8 cellular contexts compared by ENCODE assay signal in the genomic region with DNA sequence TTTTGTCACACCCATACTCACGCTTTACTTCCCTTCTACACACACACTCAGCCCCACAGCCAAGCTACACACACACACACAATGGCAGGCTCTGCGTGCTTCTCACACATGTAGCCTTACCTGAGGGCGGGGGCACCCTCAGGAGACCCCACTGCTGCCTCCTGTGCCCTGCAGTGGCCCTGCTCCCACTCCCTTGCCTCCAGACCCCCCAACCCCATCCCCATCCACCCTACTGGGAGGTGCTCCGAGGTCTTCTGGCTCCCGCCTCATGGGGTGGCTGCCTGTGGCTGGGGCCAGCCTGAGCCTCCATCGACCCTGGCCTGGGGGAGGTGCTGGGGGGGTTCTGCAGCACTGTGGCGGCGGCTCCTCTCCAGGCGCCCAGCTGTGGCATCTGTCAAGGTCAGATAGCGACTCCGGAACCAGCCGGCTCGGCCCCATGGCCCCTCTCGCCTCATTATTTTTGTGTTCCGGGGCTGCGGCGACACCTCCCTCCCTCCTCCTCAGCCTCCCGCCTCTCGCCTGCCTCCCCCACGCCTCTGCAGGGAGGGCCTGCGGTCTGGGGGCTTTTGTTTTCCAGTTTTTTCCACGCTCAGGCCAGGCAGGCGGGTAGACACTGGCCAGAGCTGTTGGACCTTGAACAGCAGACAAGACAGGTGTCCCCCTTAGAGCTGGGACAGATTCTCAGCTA. TPM values are rescaled to one million over a fixed set of nuclear protein-coding genes. Genes with fewer than 3 reads are reported as not detected.
DNase-seq lines count a peak whose midpoint lies in the region; ATAC-seq, FAIRE-seq and TF ChIP-seq lines count a peak whose summit lies in the region.

No MANE protein-coding gene starts in this region.

- peaks cover 7 to 47% (median 30%) of the 10 kb centered on the region in 7 donors for H3K4me1 Mint-ChIP-seq in naive thymus-derived CD4-positive, alpha-beta T cell

- intact Hi-C loops in GM12878 (cut with micrococcal nuclease; ENCODE audit: unreplicated experiment) = loop anchor here (1.0 kb wide), 3 partner anchors 18 to 34 kb away; a partner anchor contains a TSS
- intact Hi-C loops in naive thymus-derived CD4-positive, alpha-beta T cell (cut with micrococcal nuclease) = loop anchor here (2.0 to 5.0 kb wide), 5 partner anchors 19 to 77 kb away; a partner anchor contains a TSS

- TF ChIP-seq POLR2A in GM12878 (IDR thresholded peaks at IDR 0.05; ENCODE audit: low read depth, low read length) = no peak

- BruUV-seq in GM12878 (replicated peaks; lab: Mats Ljungman, UMichigan) = no TSS peak

- H3K4me2 ChIP-seq in GM12878 (ENCODE audit: control insufficient read depth, insufficient read depth) = peak overlapping the region; percentile 92

- peak overlapping the region; percentile 84 for H3K4me3 ChIP-seq in GM12878
- H3K4me3 ChIP-seq in naive thymus-derived CD4-positive, alpha-beta T cell (ENCODE audit: low read length) = peak overlapping the region; percentile 46

- no peak for FAIRE-seq in GM12878 (lab: Jason Lieb, UNC)

- peaks cover 95% of the 10 kb centered on the region for H3K79me2 ChIP-seq in GM12878 (ENCODE audit: control insufficient read depth, insufficient read depth, low read length)

- TF ChIP-seq CTCF in GM12878 (IDR thresholded peaks at IDR 0.05 in 2 of 3, conservative IDR thresholded peaks at IDR 0.05 in 1 of 3; ENCODE audit: control insufficient read depth in 2 of 3, extremely low read depth in 1 of 3, insufficient read depth in 1 of 3, low read depth in 3 of 3, low read length in 3 of 3) = no peak

- no peaks in the 10 kb centered on the region for H3K9me3 ChIP-seq in KOPT-K1 (ENCODE audit: insufficient read depth, low read length, poor library complexity, severe bottlenecking)
- no peaks in the 10 kb centered on the region for H3K9me3 ChIP-seq in GM12878 (replicated peaks; ENCODE audit: control insufficient read depth, insufficient read depth, low read length)
- no peaks in the 10 kb centered on the region for H3K9me3 ChIP-seq in naive thymus-derived CD4-positive, alpha-beta T cell (ENCODE audit: control insufficient read depth in 2 of 3, low read length in 3 of 3)

- under 1% methylated on average over 19 of the region's 23 CpGs for WGBS in GM12878 (ENCODE audit: insufficient coverage, insufficient replicate concordance, low lambda C conversion rate, missing lambda C conversion rate)

- peak overlapping the region in 4 of 9 donors; percentile 26 to 70 (median 42) for H3K27ac Mint-ChIP-seq in naive thymus-derived CD4-positive, alpha-beta T cell

- no peak; a peak in 1 of 4 replicates for TF ChIP-seq EP300 in GM12878 (IDR thresholded peaks at IDR 0.05; ENCODE audit: borderline replicate concordance in 1 of 2, control insufficient read depth in 1 of 2, low read depth in 2 of 2, low read length in 2 of 2)

- H3K36me3 Mint-ChIP-seq in naive thymus-derived CD4-positive, alpha-beta T cell = no peaks in the 10 kb centered on the region

- DNase-seq in DMS53 treated with DMSO at 0.1 percent for 48 hours (lab: John Stamatoyannopoulos, UW; ENCODE audit: unreplicated experiment) = peak; percentile 21
- DNase-seq in GM12878 (ENCODE audit: low read depth, low spot score) = no peak
- no peak for DNase-seq in naive thymus-derived CD4-positive, alpha-beta T cell
- no peak for DNase-seq in NCI-H2081 treated with DMSO at 0.1 percent for 48 hours (lab: John Stamatoyannopoulos, UW)
- DNase-seq in cerebellum (ENCODE audit: low spot score) = no peak
- no peak for DNase-seq in midbrain (lab: John Stamatoyannopoulos, UW)

- no peaks in the 10 kb centered on the region for H3K9me3 Mint-ChIP-seq in naive thymus-derived CD4-positive, alpha-beta T cell

- H4K20me1 ChIP-seq in GM12878 (ENCODE audit: control insufficient read depth, insufficient read depth) = peaks cover under 1% of the 10 kb centered on the region; the same call in 1 of the 2 replicates

- in situ Hi-C loops in GM12878 (cut with MboI) = no loop called here

- no peaks in the 10 kb centered on the region; the same call in 1 of the 2 replicates for H3K36me3 ChIP-seq in KOPT-K1 (ENCODE audit: insufficient read depth, low read length)
- peaks cover 3 to 13% of the 10 kb centered on the region in 2 experiments for H3K36me3 ChIP-seq in GM12878 (ENCODE audit: control insufficient read depth in 2 of 2, insufficient read depth in 2 of 2, low read length in 1 of 2)
- H3K36me3 ChIP-seq in naive thymus-derived CD4-positive, alpha-beta T cell (ENCODE audit: control insufficient read depth in 2 of 3, insufficient read depth in 3 of 3, low read length in 3 of 3) = no peaks in the 10 kb centered on the region

- peak overlapping the region; percentile 93 for H3K9ac ChIP-seq in GM12878 (ENCODE audit: control insufficient read depth, insufficient read depth, low read length)

- POLR2A ChIA-PET in GM12878 (lab: Charles Lee) = interaction anchor here (0.7 to 16.9 kb wide), 13 partner anchors 10 to 233 kb away, joined by 3 to 163 read pairs (median 19); a partner anchor contains a TSS
- POLR2A ChIA-PET in naive thymus-derived CD4-positive, alpha-beta T cell (lab: Charles Lee) = no interaction called here

- H3K27me3 ChIP-seq in GM12878 (replicated peaks in 1 of 2; ENCODE audit: control insufficient read depth in 2 of 2, insufficient read depth in 2 of 2, low read length in 1 of 2) = no peaks in the 10 kb centered on the region
- peaks cover 0 to 3% of the 10 kb centered on the region in 2 donors for H3K27me3 ChIP-seq in naive thymus-derived CD4-positive, alpha-beta T cell (ENCODE audit: control insufficient read depth in 2 of 2, insufficient read depth in 2 of 2, low read length in 2 of 2)

- no peak for TF ChIP-seq RAD21 in GM12878 (IDR thresholded peaks at IDR 0.05; ENCODE audit: insufficient read depth, low read depth, low read length)

- H3K27ac ChIP-seq in KOPT-K1 (ENCODE audit: low read depth, low read length, poor library complexity, severe bottlenecking) (peak overlapping the region; percentile 95), GM12878 (ENCODE audit: control insufficient read depth, insufficient read depth) (peak overlapping the region; percentile 99)
- H3K27ac ChIP-seq in naive thymus-derived CD4-positive, alpha-beta T cell (ENCODE audit: low read depth, low read length) = no peak overlapping the region

- peaks cover 0 to 4% (median 3%) of the 10 kb centered on the region in 5 donors for H3K27me3 Mint-ChIP-seq in naive thymus-derived CD4-positive, alpha-beta T cell

- H2AFZ ChIP-seq in GM12878 (ENCODE audit: control insufficient read depth, low read depth, low read length) = no peak overlapping the region; the same call in 1 of the 2 replicates

- H3K4me1 ChIP-seq in GM12878 (ENCODE audit: control insufficient read depth, insufficient read depth, low read length) = peaks cover 61% of the 10 kb centered on the region
- peaks cover 36% of the 10 kb centered on the region in 2 donors for H3K4me1 ChIP-seq in naive thymus-derived CD4-positive, alpha-beta T cell (ENCODE audit: control insufficient read depth in 2 of 2, insufficient read depth in 2 of 2, low read length in 2 of 2)

- SMC1A ChIA-PET in GM12878 (lab: Charles Lee; ENCODE audit: uncharacterized antibody, unreplicated experiment) = interaction anchor here (0.5 to 13.6 kb wide), 11 partner anchors 10 to 249 kb away, joined by 3 to 151 read pairs (median 14); a partner anchor contains a TSS

- ATAC-seq in GM21526 (IDR thresholded peaks at IDR 0.05; ENCODE audit: low FRiP score, unreplicated experiment) = peak; percentile 10
- ATAC-seq in GM12878 = peak; percentile 41
- ATAC-seq in naive thymus-derived CD4-positive, alpha-beta T cell = peak; percentile 36

- RAD21 ChIA-PET in GM12878 (lab: Charles Lee; ENCODE audit: unreplicated experiment) = interaction anchor here (0.6 to 14.6 kb wide), 16 partner anchors 10 to 248 kb away, joined by 3 to 186 read pairs (median 10); a partner anchor contains a TSS

- H3K4me3 Mint-ChIP-seq in naive thymus-derived CD4-positive, alpha-beta T cell = peak overlapping the region; percentile 30 to 86 (median 78)

- CTCF ChIA-PET in GM12878 (lab: Yijun Ruan, JAX) = interaction anchor here (0.6 to 13.8 kb wide), 17 partner anchors 8 to 299 kb away, joined by 3 to 186 read pairs (median 4); no protein-coding TSS in a partner anchor
- CTCF ChIA-PET in naive thymus-derived CD4-positive, alpha-beta T cell (lab: Charles Lee) = interaction anchor here (0.8 to 1.3 kb wide), 3 partner anchors 15 to 42 kb away, joined by 3 to 4 read pairs (median 3); no protein-coding TSS in a partner anchor

TF ChIP-seq in GM12878, 131 proteins besides CTCF, POLR2A, EP300 and RAD21 (continues in another document):
- TF ChIP-seq LARP7 (IDR thresholded peaks at IDR 0.05) (no peak), TCF3 (IDR thresholded peaks at IDR 0.05; ENCODE audit: borderline replicate concordance, insufficient read depth, low read depth, low read length) (peak; percentile 67; the same call in 1 of the 2 replicates), RAD51 (IDR thresholded peaks at IDR 0.05) (no peak), TCF12 (IDR thresholded peaks at IDR 0.05; ENCODE audit: low read depth, low read length) (0 out of 2 replicates have a peak, but pooled peaks have one; percentile 6), CBFB (IDR thresholded peaks at IDR 0.05; ENCODE audit: low read depth) (peak; percentile 52; the same call in 1 of the 2 replicates)

RNA-seq across cellular contexts. Expression of a gene that starts 21.7 kb away (rescaled TPM):
- total RNA-seq in GM12878 (2013; cell fraction: nucleolus; rRNA removed) = 37.6 and 40.4 TPM in 2 replicates
- total RNA-seq in GM12878 (2014; rRNA removed) (71.4 and 90.8 TPM in 2 replicates), GM12878 (2014; rRNA removed; fragmentation: Illumina TruSeq; extraction: Trizol) (24.9 and 26.8 TPM in 2 replicates), GM12878 (2021) (64.2 and 64.4 TPM in 2 replicates), cerebellum (76.6 TPM)
- polyA plus RNA-seq in GM12878 (2011; ENCODE audit: low read depth) = 17.9 TPM
- polyA plus RNA-seq in GM12878 (2011; rRNA removed) (55.4 and 57.5 TPM in 2 replicates), GM12878 (2014; fragmentation: Illumina TruSeq; extraction: Trizol) (25.6 and 36.0 TPM in 2 replicates), GM12878 (2014; fragmentation: Nextera tagmentation; extraction: Ambion mirVana) (1 to 10 TPM; 1.8 to 6.0 TPM), GM12878 (2014; rRNA removed) (59.1 and 68.6 TPM in 2 replicates), GM12878 (2016; fragmentation: Nextera tagmentation; extraction: Ambion mirVana) (10 to 100 TPM; 33.8 to 45.4 TPM)
- 54.8 and 79.5 TPM in 2 replicates for polyA plus RNA-seq in GM12878 (2011; cell fraction: cytosol; rRNA removed)
- polyA plus RNA-seq in GM12878 (2011; cell fraction: nucleus; rRNA removed) = 43.4 and 55.0 TPM in 2 replicates
- polyA plus RNA-seq in GM12878 (2012) = 31.3 and 43.2 TPM in 2 replicates
- 32.3 and 76.6 TPM in 2 replicates for polyA minus RNA-seq in GM12878 (2011; rRNA and poly(A)+ RNA removed)
- 19.3 and 41.6 TPM in 2 replicates for polyA minus RNA-seq in GM12878 (2011; cell fraction: cytosol; rRNA and poly(A)+ RNA removed)
- polyA minus RNA-seq in GM12878 (2011; cell fraction: nucleus; rRNA and poly(A)+ RNA removed) = 25.8 and 43.7 TPM in 2 replicates
- 10 to 100 TPM in 1 of 5 experiments, 1 to 10 TPM in 3, under 1 TPM in 1; 0.73 to 21.4 (median 3.5) TPM for total RNA-seq in naive thymus-derived CD4-positive, alpha-beta T cell
- polyA plus RNA-seq in naive thymus-derived CD4-positive, alpha-beta T cell = 1 to 10 TPM; 1.7 to 2.2 TPM
